Comparison of ENCODE assay signal across 13 cellular contexts in genomic region chr6:34891296-34891695, GRCh38. TPM values are rescaled to one million over a fixed set of nuclear protein-coding genes. Genes with fewer than 3 reads are reported as not detected.
DNase-seq lines count a peak whose midpoint lies in the region; ATAC-seq and TF ChIP-seq lines count a peak whose summit lies in the region.
"Had no signal": no experiment of that assay in that cellular context is flagged by ENCODE, and none has a peak within 500 bp of the region (broad histone marks: within the 10 kb centered on the region; RNA-seq: fewer than 3 reads in every experiment).

No MANE protein-coding gene starts in this region.

- H3K36me3 ChIP-seq in Loucy (ENCODE audit: insufficient read depth, low read length), result no peaks in the 10 kb centered on the region
- H3K36me3 ChIP-seq: adrenal gland, tibial nerve had no signal

- H2AFZ ChIP-seq in Loucy (ENCODE audit: low read length), result no peak overlapping the region

- CTCF ChIA-PET in activated CD4-positive, alpha-beta T cell treated with anti-CD3 and anti-CD28 coated beads for 36 hours (lab: Charles Lee), result interaction anchor here (0.6 kb wide), 1 partner anchor 98 kb away, joined by 3 read pairs; no protein-coding TSS in a partner anchor
- CTCF ChIA-PET in activated CD4-positive, alpha-beta memory T cell treated with anti-CD3 and anti-CD28 coated beads for 36 hours (lab: Charles Lee), result interaction anchor here (1.5 kb wide), 1 partner anchor 248 kb away, joined by 6 read pairs; no protein-coding TSS in a partner anchor

- intact Hi-C loops in activated CD4-positive, alpha-beta T cell treated with anti-CD3 and anti-CD28 coated beads for 36 hours (cut with DNase I, micrococcal nuclease), result no loop called here
- intact Hi-C loops in dorsolateral prefrontal cortex (cut with DNase I) (loop anchor here in 1 of 2 donors (5.0 kb wide), 1 partner anchor 86 kb away; no protein-coding TSS in a partner anchor), left colon (cut with DNase I, micrococcal nuclease) (no loop called here)
- intact Hi-C loops in activated CD4-positive, alpha-beta memory T cell treated with anti-CD3 and anti-CD28 coated beads for 36 hours (cut with micrococcal nuclease), result no loop called here

- H3K4me1 Mint-ChIP-seq in activated CD4-positive, alpha-beta T cell treated with anti-CD3 and anti-CD28 coated beads for 36 hours, result peaks cover 24% of the 10 kb centered on the region
- peaks cover 41% of the 10 kb centered on the region for H3K4me1 Mint-ChIP-seq in neural crest cell
- H3K4me1 Mint-ChIP-seq in activated CD4-positive, alpha-beta memory T cell treated with anti-CD3 and anti-CD28 coated beads for 36 hours (ENCODE audit: low read depth), result peaks cover 20% of the 10 kb centered on the region

- TF ChIP-seq CTCF in Loucy (conservative IDR thresholded peaks at IDR 0.05; ENCODE audit: low read length) (no peak), dorsolateral prefrontal cortex (IDR thresholded peaks at IDR 0.05 in 54 of 56, conservative IDR thresholded peaks at IDR 0.05 in 2 of 56; ENCODE audit: low read depth in 1 of 56, partially characterized antibody in 56 of 56) (no peak), neural crest cell (conservative IDR thresholded peaks at IDR 0.05) (no peak)

- no peaks in the 10 kb centered on the region for H3K9me3 Mint-ChIP-seq in activated CD4-positive, alpha-beta T cell treated with anti-CD3 and anti-CD28 coated beads for 36 hours (ENCODE audit: low read depth)
- no peaks in the 10 kb centered on the region for H3K9me3 Mint-ChIP-seq in neural crest cell
- no peaks in the 10 kb centered on the region for H3K9me3 Mint-ChIP-seq in activated CD4-positive, alpha-beta memory T cell treated with anti-CD3 and anti-CD28 coated beads for 36 hours
- H3K9me3 Mint-ChIP-seq: activated CD4-positive, alpha-beta memory T cell treated with anti-CD3 and anti-CD28 coated beads, Interleukin-2, amount 10 ng/mL, durations not matched to agents 7 days and 5 days had no signal

- peaks cover 48% of the 10 kb centered on the region for H3K4me1 ChIP-seq in Loucy (ENCODE audit: insufficient read depth, low read length, poor library complexity, severe bottlenecking)

- H3K27me3 ChIP-seq in Loucy (ENCODE audit: insufficient read depth, low read length, poor library complexity, severe bottlenecking), result no peaks in the 10 kb centered on the region
- H3K27me3 ChIP-seq in dorsolateral prefrontal cortex, result no peaks in the 10 kb centered on the region
- H3K27me3 ChIP-seq: adrenal gland, tibial nerve had no signal

- POLR2A ChIA-PET in activated CD4-positive, alpha-beta T cell treated with anti-CD3 and anti-CD28 coated beads for 36 hours (lab: Charles Lee), result interaction anchor here (0.6 kb wide), 1 partner anchor 1516 kb away, joined by 3 read pairs; no protein-coding TSS in a partner anchor
- POLR2A ChIA-PET in activated CD4-positive, alpha-beta memory T cell treated with anti-CD3 and anti-CD28 coated beads for 36 hours (lab: Charles Lee), result no interaction called here

- H3K4me3 Mint-ChIP-seq in activated CD4-positive, alpha-beta T cell treated with anti-CD3 and anti-CD28 coated beads for 36 hours, result peak overlapping the region; percentile 3
- H3K4me3 Mint-ChIP-seq in neural crest cell, result peak overlapping the region; percentile 83
- H3K4me3 Mint-ChIP-seq in activated CD4-positive, alpha-beta memory T cell treated with anti-CD3 and anti-CD28 coated beads for 36 hours, result no peak overlapping the region

- no peaks in the 10 kb centered on the region for H3K9me3 ChIP-seq in Loucy (ENCODE audit: insufficient read depth, low read depth, low read length)
- H3K9me3 ChIP-seq: A549, adrenal gland, tibial nerve had no signal

- H3K4me2 ChIP-seq in Loucy (ENCODE audit: low read depth, low read length, poor library complexity, severe bottlenecking), result peak overlapping the region; percentile 80

- H3K79me2 ChIP-seq in Loucy (ENCODE audit: insufficient read depth, low read length), result peaks cover 75% of the 10 kb centered on the region

- H3K27ac Mint-ChIP-seq in activated CD4-positive, alpha-beta T cell treated with anti-CD3 and anti-CD28 coated beads for 36 hours, result no peak overlapping the region
- H3K27ac Mint-ChIP-seq in neural crest cell (ENCODE audit: unreplicated experiment), result no peak overlapping the region
- no peak overlapping the region for H3K27ac Mint-ChIP-seq in activated CD4-positive, alpha-beta memory T cell treated with anti-CD3 and anti-CD28 coated beads for 36 hours
- H3K27ac Mint-ChIP-seq: activated CD4-positive, alpha-beta memory T cell treated with anti-CD3 and anti-CD28 coated beads, Interleukin-2, amount 10 ng/mL, durations not matched to agents 7 days and 5 days had no signal

- DNase-seq in activated CD4-positive, alpha-beta T cell treated with anti-CD3 and anti-CD28 coated beads for 36 hours, result no peak
- no peak for DNase-seq in activated CD4-positive, alpha-beta T cell treated with anti-CD3 and anti-CD28 coated beads, Interleukin-2, amount 50 U/mL, for 1 hour
- DNase-seq in dorsolateral prefrontal cortex (no peak), neural crest cell (ENCODE audit: low read depth, low spot score) (no peak), left colon (no peak), GM03348 (ENCODE audit: low spot score) (no peak)
- no peak for DNase-seq in activated CD4-positive, alpha-beta memory T cell treated with anti-CD3 and anti-CD28 coated beads for 36 hours
- DNase-seq: activated CD4-positive, alpha-beta memory T cell treated with anti-CD3 and anti-CD28 coated beads, Interleukin-2, amount 10 ng/mL, durations not matched to agents 7 days and 5 days; adrenal gland; nucleus accumbens had no signal

- peak overlapping the region; percentile 97 for H3K4me3 ChIP-seq in Loucy (ENCODE audit: low read length, poor library complexity, severe bottlenecking)
- H3K4me3 ChIP-seq in dorsolateral prefrontal cortex, result peak overlapping the region in 42 of 59 donors; percentile 1 to 100 (median 91)
- H3K4me3 ChIP-seq: A549 had no signal

- H3K9me2 ChIP-seq in Loucy (replicated peaks; ENCODE audit: low read depth, low read length), result no peaks in the 10 kb centered on the region

- H3K36me3 Mint-ChIP-seq in activated CD4-positive, alpha-beta T cell treated with anti-CD3 and anti-CD28 coated beads for 36 hours (ENCODE audit: low read depth), result peaks cover 6% of the 10 kb centered on the region
- peaks cover 3% of the 10 kb centered on the region for H3K36me3 Mint-ChIP-seq in neural crest cell (ENCODE audit: low read depth)
- peaks cover 5% of the 10 kb centered on the region for H3K36me3 Mint-ChIP-seq in activated CD4-positive, alpha-beta memory T cell treated with anti-CD3 and anti-CD28 coated beads for 36 hours

- H3K27me3 Mint-ChIP-seq in activated CD4-positive, alpha-beta T cell treated with anti-CD3 and anti-CD28 coated beads for 36 hours, result no peaks in the 10 kb centered on the region
- no peaks in the 10 kb centered on the region for H3K27me3 Mint-ChIP-seq in neural crest cell (ENCODE audit: low read depth)
- no peaks in the 10 kb centered on the region for H3K27me3 Mint-ChIP-seq in activated CD4-positive, alpha-beta memory T cell treated with anti-CD3 and anti-CD28 coated beads for 36 hours

- ATAC-seq in activated CD4-positive, alpha-beta T cell treated with anti-CD3 and anti-CD28 coated beads for 36 hours, result no peak
- no peak for ATAC-seq in left colon
- ATAC-seq: A549 had no signal

- no peak overlapping the region for H3K9ac ChIP-seq in Loucy (ENCODE audit: low read depth, low read length, poor library complexity, severe bottlenecking)

- H3K27ac ChIP-seq in dorsolateral prefrontal cortex, result peak overlapping the region in 2 of 59 donors; percentile 10 to 31
- H3K27ac ChIP-seq: A549 had no signal

- H4K20me1 ChIP-seq in Loucy (ENCODE audit: insufficient read depth, low read length, poor library complexity, severe bottlenecking), result peaks cover 14% of the 10 kb centered on the region

- no peaks in the 10 kb centered on the region for H3F3A ChIP-seq in Loucy (ENCODE audit: low read depth)

RNA-seq across cellular contexts. Expression of gene ANKS1A, which starts 2.2 kb away (rescaled TPM):
- total RNA-seq in activated CD4-positive, alpha-beta T cell treated with anti-CD3 and anti-CD28 coated beads for 36 hours, result 1 to 10 TPM; 7.4 to 9.1 TPM
- 10 to 100 TPM; 27.6 to 68.9 (median 44.8) TPM for total RNA-seq in dorsolateral prefrontal cortex
- 32.0 and 33.2 TPM in 2 replicates for total RNA-seq in neural crest cell
- 10 to 100 TPM; 31.8 to 32.0 TPM for total RNA-seq in left colon
- 1 to 10 TPM; 7.2 to 7.7 TPM for total RNA-seq in activated CD4-positive, alpha-beta memory T cell treated with anti-CD3 and anti-CD28 coated beads for 36 hours

RNA-seq across cellular contexts. Expression of gene TAF11, which starts 3.5 kb away (rescaled TPM):
- 10 to 100 TPM; 28.7 to 32.3 TPM for total RNA-seq in activated CD4-positive, alpha-beta T cell treated with anti-CD3 and anti-CD28 coated beads for 36 hours
- total RNA-seq in dorsolateral prefrontal cortex (10 to 100 TPM; 14.9 to 28.0 (median 20.9) TPM), neural crest cell (48.6 and 53.1 TPM in 2 replicates), left colon (10 to 100 TPM; 21.6 to 25.0 TPM)
- 10 to 100 TPM; 27.2 to 29.0 TPM for total RNA-seq in activated CD4-positive, alpha-beta memory T cell treated with anti-CD3 and anti-CD28 coated beads for 36 hours
